8 cellular contexts compared by ENCODE assay signal in the genomic region with DNA sequence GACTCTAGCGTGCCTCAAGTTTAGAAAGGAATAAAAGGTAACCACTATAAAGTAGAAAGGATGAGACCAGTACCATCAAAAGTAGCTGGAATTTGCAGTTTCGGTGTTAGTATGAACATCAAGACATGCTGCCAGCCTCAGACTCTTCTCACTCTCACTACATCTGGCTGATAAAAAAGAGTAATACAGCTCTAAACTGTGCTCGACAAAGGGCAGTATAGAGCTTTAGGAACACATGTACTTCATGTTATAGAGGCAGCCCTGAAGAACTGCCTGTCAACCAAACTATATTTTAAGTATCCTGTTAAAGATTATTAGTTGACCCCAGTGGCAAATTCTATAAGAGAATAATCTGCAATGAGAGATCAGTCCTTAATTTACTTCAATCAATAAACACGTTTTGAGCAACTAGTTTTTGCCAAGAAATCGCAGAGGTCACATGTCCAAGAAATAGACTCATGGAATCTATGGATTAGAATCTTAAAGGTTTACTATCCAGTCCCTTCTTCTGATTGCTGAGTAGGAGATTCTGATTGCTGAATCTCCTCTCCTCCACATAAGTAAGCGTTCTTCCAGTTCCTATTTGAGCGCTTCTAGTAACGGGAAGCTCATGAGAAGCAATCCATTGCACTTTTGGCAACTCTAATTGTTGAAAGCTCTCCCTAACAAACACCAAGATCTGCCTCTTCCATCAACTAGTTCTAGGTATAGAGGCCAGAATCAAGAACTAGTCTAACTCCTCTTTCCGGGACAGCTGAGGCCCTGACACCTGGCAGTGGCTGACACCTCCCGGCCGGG. TPM values are rescaled to one million over a fixed set of nuclear protein-coding genes. Genes with fewer than 3 reads are reported as not detected.
DNase-seq lines count a peak whose midpoint lies in the region; ATAC-seq and TF ChIP-seq lines count a peak whose summit lies in the region.

No MANE protein-coding gene starts in this region.

- peak overlapping the region; percentile 82 for H3K4me2 ChIP-seq in MM.1S (ENCODE audit: low read depth, low read length)

- no peak for ATAC-seq in memory B cell (ENCODE audit: low read depth)
- peak in 1 of 2 donors; percentile 16 for ATAC-seq in upper lobe of left lung (ENCODE audit: low FRiP score in 2 of 2)

- H3K4me1 ChIP-seq in MM.1S (ENCODE audit: low read length) = peaks cover 22% of the 10 kb centered on the region
- peaks cover 0 to 16% of the 10 kb centered on the region in 2 donors for H3K4me1 ChIP-seq in breast epithelium
- H3K4me1 ChIP-seq in upper lobe of left lung = peaks cover 21 to 30% (median 23%) of the 10 kb centered on the region in 4 donors

- CTCF ChIA-PET in activated CD4-positive, alpha-beta T cell treated with anti-CD3 and anti-CD28 coated beads, Interleukin-2, amount 10 ng/mL, durations not matched to agents 7 days and 5 days (lab: Charles Lee) = interaction anchor here (1.2 to 1.7 kb wide), 3 partner anchors 13 to 213 kb away, joined by 3 to 4 read pairs (median 4); no protein-coding TSS in a partner anchor

- WGBS in upper lobe of left lung, 2 donors = 19 to 25% methylated on average over 8 to 10 of the region's 11 CpGs

- H3F3A ChIP-seq in MM.1S (ENCODE audit: insufficient read depth, low read length) = peaks cover 13% of the 10 kb centered on the region

- H3K9me3 ChIP-seq in MM.1S (replicated peaks; ENCODE audit: insufficient read depth, low read length) (no peaks in the 10 kb centered on the region), breast epithelium (no peaks in the 10 kb centered on the region), upper lobe of left lung (no peaks in the 10 kb centered on the region)

- H3K9ac ChIP-seq in MM.1S (ENCODE audit: low read length) = peak overlapping the region; percentile 77

- TF ChIP-seq CTCF in MM.1S (IDR thresholded peaks at IDR 0.05; ENCODE audit: low read length) (no peak), breast epithelium (IDR thresholded peaks at IDR 0.05) (no peak), upper lobe of left lung (IDR thresholded peaks at IDR 0.05) (no peak)

- DNase-seq in activated CD4-positive, alpha-beta T cell treated with anti-CD3 and anti-CD28 coated beads, Interleukin-2, amount 10 ng/mL, durations not matched to agents 7 days and 5 days = no peak
- no peak for DNase-seq in activated CD4-positive, alpha-beta T cell treated with anti-CD3 and anti-CD28 coated beads for 1 hour
- DNase-seq in MM.1S (peak; percentile 39), breast epithelium (ENCODE audit: low spot score in 2 of 2) (no peak), memory B cell (ENCODE audit: low spot score in 2 of 2) (no peak), upper lobe of left lung (no peak), glomerular visceral epithelial cell (ENCODE audit: extremely low spot score) (no peak)
- no peak for DNase-seq in activated CD8-positive, alpha-beta memory T cell treated with anti-CD3 and anti-CD28 coated beads, Interleukin-2, amount 50 U/mL, for 48 hours

- H3K27me3 ChIP-seq in MM.1S (replicated peaks; ENCODE audit: insufficient read depth, low read length) = no peaks in the 10 kb centered on the region
- H3K27me3 ChIP-seq in breast epithelium = no peaks in the 10 kb centered on the region
- no peaks in the 10 kb centered on the region for H3K27me3 ChIP-seq in upper lobe of left lung

- intact Hi-C loops in breast epithelium (cut with DNase I; ENCODE audit: low total_unique reads) = no loop called here

- TF ChIP-seq EP300 in upper lobe of left lung (IDR thresholded peaks at IDR 0.05) = no peak

- TF ChIP-seq POLR2A in breast epithelium (IDR thresholded peaks at IDR 0.05) (no peak), upper lobe of left lung (IDR thresholded peaks at IDR 0.05) (no peak)

- H3K4me3 Mint-ChIP-seq in activated CD4-positive, alpha-beta T cell treated with anti-CD3 and anti-CD28 coated beads, Interleukin-2, amount 10 ng/mL, durations not matched to agents 7 days and 5 days = peak overlapping the region; percentile 87
- peak overlapping the region; percentile 92 for H3K4me3 Mint-ChIP-seq in memory B cell

- H4K20me1 ChIP-seq in MM.1S (ENCODE audit: insufficient read depth, low read length) = no peaks in the 10 kb centered on the region

- H3K27ac Mint-ChIP-seq in activated CD4-positive, alpha-beta T cell treated with anti-CD3 and anti-CD28 coated beads, Interleukin-2, amount 10 ng/mL, durations not matched to agents 7 days and 5 days = peak overlapping the region; percentile 82
- peak overlapping the region; percentile 91 for H3K27ac Mint-ChIP-seq in memory B cell

- H3K27me3 Mint-ChIP-seq in activated CD4-positive, alpha-beta T cell treated with anti-CD3 and anti-CD28 coated beads, Interleukin-2, amount 10 ng/mL, durations not matched to agents 7 days and 5 days = peaks cover 2% of the 10 kb centered on the region
- no peaks in the 10 kb centered on the region for H3K27me3 Mint-ChIP-seq in memory B cell

- no peaks in the 10 kb centered on the region for H3K9me3 Mint-ChIP-seq in activated CD4-positive, alpha-beta T cell treated with anti-CD3 and anti-CD28 coated beads, Interleukin-2, amount 10 ng/mL, durations not matched to agents 7 days and 5 days
- no peaks in the 10 kb centered on the region for H3K9me3 Mint-ChIP-seq in memory B cell

- H3K36me3 ChIP-seq in MM.1S (replicated peaks; ENCODE audit: insufficient read depth, low read length) (no peaks in the 10 kb centered on the region), breast epithelium (no peaks in the 10 kb centered on the region), upper lobe of left lung (peaks cover 0 to 15% (median 3%) of the 10 kb centered on the region in 4 donors)

- peak overlapping the region; percentile 79 for H2AFZ ChIP-seq in MM.1S (ENCODE audit: low read length)

- peak overlapping the region; percentile 82 for H3K4me3 ChIP-seq in MM.1S (ENCODE audit: low read length)
- peak overlapping the region; percentile 84 to 89 (median 87) for H3K4me3 ChIP-seq in breast epithelium
- H3K4me3 ChIP-seq in upper lobe of left lung = peak overlapping the region; percentile 51 to 95 (median 82)

- H3K36me3 Mint-ChIP-seq in activated CD4-positive, alpha-beta T cell treated with anti-CD3 and anti-CD28 coated beads, Interleukin-2, amount 10 ng/mL, durations not matched to agents 7 days and 5 days (ENCODE audit: low read depth) = peaks cover 26% of the 10 kb centered on the region
- peaks cover 6% of the 10 kb centered on the region for H3K36me3 Mint-ChIP-seq in memory B cell

- POLR2A ChIA-PET in activated CD4-positive, alpha-beta T cell treated with anti-CD3 and anti-CD28 coated beads, Interleukin-2, amount 10 ng/mL, durations not matched to agents 7 days and 5 days (lab: Charles Lee) = no interaction called here

- H3K27ac ChIP-seq in MM.1S (ENCODE audit: low read length) (peak overlapping the region; percentile 66; the same call in 1 of the 2 replicates), breast epithelium (peak overlapping the region; percentile 93 to 97), upper lobe of left lung (peak overlapping the region; percentile 87 to 97 (median 94))

- peaks cover 53% of the 10 kb centered on the region for H3K4me1 Mint-ChIP-seq in activated CD4-positive, alpha-beta T cell treated with anti-CD3 and anti-CD28 coated beads, Interleukin-2, amount 10 ng/mL, durations not matched to agents 7 days and 5 days
- H3K4me1 Mint-ChIP-seq in memory B cell = peaks cover 43% of the 10 kb centered on the region

- H3K9me2 ChIP-seq in MM.1S (replicated peaks; ENCODE audit: insufficient read depth, low read length) = no peaks in the 10 kb centered on the region

- peaks cover 38% of the 10 kb centered on the region for H3K79me2 ChIP-seq in MM.1S (ENCODE audit: low read length)

RNA-seq across cellular contexts. Expression of a gene that starts 0.9 kb away (rescaled TPM):
- total RNA-seq in activated CD4-positive, alpha-beta T cell treated with anti-CD3 and anti-CD28 coated beads, Interleukin-2, amount 10 ng/mL, durations not matched to agents 7 days and 5 days = 10 to 100 TPM; 15.5 to 15.8 TPM
- 10 to 100 TPM; 15.4 to 16.8 (median 16.7) TPM for total RNA-seq in breast epithelium
- total RNA-seq in upper lobe of left lung = 10 to 100 TPM; 10.4 to 26.8 (median 11.5) TPM
